In genomic region chr20:63941282-63942060, GRCh38 we compare ENCODE assay signal across 6 cellular contexts. TPM values are rescaled to one million over a fixed set of nuclear protein-coding genes. Genes with fewer than 3 reads are reported as not detected.
DNase-seq lines count a peak whose midpoint lies in the region; TF ChIP-seq lines count a peak whose summit lies in the region.

No MANE protein-coding gene starts in this region.

- no peak for TF ChIP-seq CTCF in 22Rv1 (IDR thresholded peaks at IDR 0.05)
- no peak for TF ChIP-seq CTCF in PC-9 (conservative IDR thresholded peaks at IDR 0.05)

- H3K36me3 ChIP-seq in PC-9 (ENCODE audit: low read depth): peaks cover 17% of the 10 kb centered on the region

- H3K9me3 ChIP-seq in PC-9 (ENCODE audit: insufficient read depth, low read depth): no peaks in the 10 kb centered on the region

- intact Hi-C loops in PC-9 (cut with micrococcal nuclease; ENCODE audit: unreplicated experiment): no loop called here

- peaks cover 68% of the 10 kb centered on the region for H4K20me1 ChIP-seq in PC-9 (ENCODE audit: insufficient read depth)

- H3F3A ChIP-seq in PC-9 (ENCODE audit: insufficient read depth, low read depth): peaks cover 42% of the 10 kb centered on the region

- H3K27ac ChIP-seq in 22Rv1 (peak overlapping the region; percentile 57), PC-9 (peak overlapping the region; percentile 26; the same call in 1 of the 2 replicates)

- H3K79me2 ChIP-seq in PC-9 (ENCODE audit: low read depth): peaks cover 9% of the 10 kb centered on the region

- no TSS peak for BruUV-seq in PC-9 (replicated peaks; lab: Mats Ljungman, UMichigan)

- no peaks in the 10 kb centered on the region for H3K4me1 ChIP-seq in PC-9 (replicated peaks; ENCODE audit: insufficient read depth)

- no peaks in the 10 kb centered on the region for H3K27me3 ChIP-seq in PC-9 (ENCODE audit: insufficient read depth, low read depth)

- CTCF ChIA-PET in PC-9 (lab: Charles Lee): no interaction called here

- H3K4me3 ChIP-seq in PC-9: no peak overlapping the region

- no peak overlapping the region for H3K4me2 ChIP-seq in PC-9

- DNase-seq in PC-9: no peak
- peak; percentile 79 for DNase-seq in central memory CD4-positive, alpha-beta T cell
- DNase-seq in stimulated activated CD4-positive, alpha-beta T cell treated with anti-CD3 and anti-CD28 coated beads, Interleukin-15, amount 100 ng/mL, for 24 hours: peak; percentile 78
- no peak for DNase-seq in inferior parietal cortex (ENCODE audit: extremely low spot score)
- DNase-seq in mesenteric fat pad (ENCODE audit: low spot score): no peak

- H2AFZ ChIP-seq in PC-9: no peak overlapping the region

- POLR2A ChIA-PET in PC-9 (lab: Charles Lee; ENCODE audit: unreplicated experiment): no interaction called here

- no peaks in the 10 kb centered on the region for H3K9me2 ChIP-seq in PC-9 (ENCODE audit: insufficient read depth)

RNA-seq across cellular contexts. Expression of gene UCKL1, which starts 14.7 kb away (rescaled TPM):
- total RNA-seq in PC-9 (2021): 51.7 and 55.1 TPM in 2 replicates
- total RNA-seq in mesenteric fat pad: 36.0 TPM

RNA-seq across cellular contexts. Expression of gene ZNF512B, which starts 28.3 kb away (rescaled TPM):
- total RNA-seq in PC-9 (2021) (24.3 and 28.1 TPM in 2 replicates), mesenteric fat pad (18.7 TPM)

RNA-seq across cellular contexts. Expression of gene SAMD10, which starts 38.0 kb away (rescaled TPM):
- 14.4 and 18.7 TPM in 2 replicates for total RNA-seq in PC-9 (2021)
- 2.9 TPM for total RNA-seq in mesenteric fat pad

RNA-seq across cellular contexts. Expression of gene PRPF6, which starts 39.5 kb away (rescaled TPM):
- total RNA-seq in PC-9 (2021) (103 and 111 TPM in 2 replicates), mesenteric fat pad (46.3 TPM)

RNA-seq across cellular contexts. Expression of gene DNAJC5, which starts 46.5 kb away (rescaled TPM):
- total RNA-seq in PC-9 (2021): 47.0 and 48.1 TPM in 2 replicates
- total RNA-seq in mesenteric fat pad: 50.5 TPM

Comparison
In these comparisons a context has a peak if more than half of its experiments do, and no peak if none do; other contexts are left out.
1. DNase-seq: peak in central memory CD4-positive, alpha-beta T cell (single experiment) and stimulated activated CD4-positive, alpha-beta T cell treated with anti-CD3 and anti-CD28 coated beads, Interleukin-15, amount 100 ng/mL, for 24 hours (single experiment); none in PC-9 (0 of 2), inferior parietal cortex (single experiment) and mesenteric fat pad (single experiment).